In genomic region chr5:116032094-116032517, GRCh38 we compare ENCODE assay signal across 7 cellular contexts. TPM values are rescaled to one million over a fixed set of nuclear protein-coding genes. Genes with fewer than 3 reads are reported as not detected.
DNase-seq lines count a peak whose midpoint lies in the region; ATAC-seq, FAIRE-seq and TF ChIP-seq lines count a peak whose summit lies in the region.

Gene ARL14EPL, plus strand, starts transcription at chr5:116032472. Its CDS starts 18,994 bp downstream, at chr5:116051466.

- H3K4me1 ChIP-seq in lower lobe of right lung, result no peaks in the 10 kb centered on the region

- peak; percentile 89 for FAIRE-seq in GM12891 (lab: Jason Lieb, UNC)
- FAIRE-seq in H54 (lab: Jason Lieb, UNC), result peak; percentile 97

- peak; percentile 11 for DNase-seq in GM12891 (ENCODE audit: insufficient read length, low spot score)
- peak; percentile 39 for DNase-seq in H54 (ENCODE audit: insufficient read length, low spot score)
- DNase-seq in LoVo (ENCODE audit: low spot score), result peak; percentile 67
- DNase-seq in astrocyte of the spinal cord (ENCODE audit: low read depth, low spot score), result peak; percentile 90
- DNase-seq in lower lobe of right lung, result peak; percentile 56
- no peak for DNase-seq in NCI-H2029 (lab: John Stamatoyannopoulos, UW)
- no peak for DNase-seq in NCI-H510A (lab: John Stamatoyannopoulos, UW)

- no peak within 1 kb of the TSS for H3K27ac ChIP-seq in lower lobe of right lung

- no peaks in the 10 kb centered on the region for H3K36me3 ChIP-seq in lower lobe of right lung

- H3K9me3 ChIP-seq in lower lobe of right lung, result no peaks in the 10 kb centered on the region

- peak; percentile 96 to 99 for ATAC-seq in lower lobe of right lung

- TF ChIP-seq POLR2A in GM12891 (IDR thresholded peaks at IDR 0.05; ENCODE audit: low read depth, low read length), result no peak
- no peak for TF ChIP-seq POLR2A in H54 (IDR thresholded peaks at IDR 0.05; ENCODE audit: low read depth, low read length)

- TF ChIP-seq CTCF in astrocyte of the spinal cord (IDR thresholded peaks at IDR 0.05; ENCODE audit: low read depth, low read length), result peak; percentile 49
- peak; percentile 33 for TF ChIP-seq CTCF in lower lobe of right lung (IDR thresholded peaks at IDR 0.05)

- intact Hi-C loops in lower lobe of right lung (cut with DNase I), result no loop called here

- in situ Hi-C loops in astrocyte of the spinal cord (cut with HindIII; ENCODE audit: low sequenced_read_pairs), result no loop called here

- no peaks in the 10 kb centered on the region for H3K27me3 ChIP-seq in lower lobe of right lung (ENCODE audit: low read depth)

- H3K4me3 ChIP-seq in astrocyte of the spinal cord (ENCODE audit: low read depth, low read length) (no peak within 1 kb of the TSS), lower lobe of right lung (no peak within 1 kb of the TSS)

TF ChIP-seq in GM12891, 5 proteins besides CTCF, POLR2A, EP300 and RAD21:
- no peak for TF ChIP-seq TAF1 (IDR thresholded peaks at IDR 0.05; ENCODE audit: low read depth, low read length)
- TF ChIP-seq POLR2AphosphoS5 (IDR thresholded peaks at IDR 0.05; ENCODE audit: low read depth, low read length), result no peak
- no peak for TF ChIP-seq POU2F2 (IDR thresholded peaks at IDR 0.05; ENCODE audit: low read depth, low read length)
- TF ChIP-seq PAX5 (IDR thresholded peaks at IDR 0.05; ENCODE audit: insufficient read depth, low read length, severe bottlenecking), result no peak
- no peak for TF ChIP-seq SPI1 (IDR thresholded peaks at IDR 0.05; ENCODE audit: low read depth, low read length)
TF ChIP-seq in GM12891: peak in this region for 0.

RNA-seq across cellular contexts. Expression of gene ARL14EPL, which starts in this region (rescaled TPM):
- polyA plus RNA-seq in GM12891 (2012; ENCODE audit: low read depth, missing spikeins), result not detected
- total RNA-seq in lower lobe of right lung, result not detected

Comparison
In these comparisons a context has a peak if more than half of its experiments do, and no peak if none do; other contexts are left out.
1. Peak in DNase-seq and ATAC-seq in lower lobe of right lung; RNA of the gene not detected or under 1 TPM.
2. DNase-seq: peak in GM12891 (single experiment), H54 (single experiment), LoVo (single experiment) and astrocyte of the spinal cord (single experiment); none in NCI-H2029 (single experiment) and NCI-H510A (single experiment).